In genomic region chr1:229440821-229441537, GRCh38 we compare ENCODE assay signal across 8 cellular contexts. TPM values are rescaled to one million over a fixed set of nuclear protein-coding genes. Genes with fewer than 3 reads are reported as not detected.
A peak's percentile ranks its signal among the peaks of the same experiment; 100 is the strongest.
DNase-seq lines count a peak whose midpoint lies in the region; ATAC-seq and TF ChIP-seq lines count a peak whose summit lies in the region.

No MANE protein-coding gene starts in this region.

- DNase-seq in GM10266 (ENCODE audit: extremely low spot score) (peak; percentile 85), HS-27A (ENCODE audit: low read depth) (peak; percentile 15), fibroblast of villous mesenchyme (ENCODE audit: low read depth) (peak; percentile 67), C1 segment of cervical spinal cord (lab: John Stamatoyannopoulos, UW) (no peak), NCI-H446 (lab: John Stamatoyannopoulos, UW) (no peak), NCI-H187 treated with DMSO at 0.1 percent for 48 hours (lab: John Stamatoyannopoulos, UW) (no peak), ecto neural progenitor cell (ENCODE audit: low spot score) (no peak)

- no peak for TF ChIP-seq CTCF in GM10266 (IDR thresholded peaks at IDR 0.05; ENCODE audit: control insufficient read depth, insufficient read depth, low read depth, missing control alignments)
- TF ChIP-seq CTCF in fibroblast of villous mesenchyme (IDR thresholded peaks at IDR 0.05; ENCODE audit: insufficient read depth, low read depth, low read length): no peak

- no peak overlapping the region for H3K4me3 ChIP-seq in fibroblast of villous mesenchyme (ENCODE audit: low read depth, low read length)

- peak; percentile 94 for ATAC-seq in GM21526 (IDR thresholded peaks at IDR 0.05; ENCODE audit: low FRiP score, unreplicated experiment)

RNA-seq across cellular contexts. Expression of gene ACTA1, which starts 7.1 kb away (rescaled TPM):
- total RNA-seq in fibroblast of villous mesenchyme: not detected in 2 replicates

Comparison
In these comparisons a context has a peak if more than half of its experiments do, and no peak if none do; other contexts are left out.
1. DNase-seq: peak in GM10266 (single experiment), HS-27A (single experiment) and fibroblast of villous mesenchyme (single experiment); none in C1 segment of cervical spinal cord (0 of 14), NCI-H446 (0 of 2), NCI-H187 treated with DMSO at 0.1 percent for 48 hours (single experiment) and ecto neural progenitor cell (single experiment).